Comparison of ENCODE assay signal across 20 cellular contexts in genomic region chr17:27918498-27918897, GRCh38. TPM values are rescaled to one million over a fixed set of nuclear protein-coding genes. Genes with fewer than 3 reads are reported as not detected.
A peak's percentile ranks its signal among the peaks of the same experiment; 100 is the strongest.
DNase-seq lines count a peak whose midpoint lies in the region; ATAC-seq, FAIRE-seq and TF ChIP-seq lines count a peak whose summit lies in the region.
"Had no signal": no experiment of that assay in that cellular context is flagged by ENCODE, and none has a peak within 500 bp of the region (broad histone marks: within the 10 kb centered on the region; RNA-seq: fewer than 3 reads in every experiment).

No MANE protein-coding gene starts in this region.

- DNase-seq in HepG2 (ENCODE audit: low spot score) = no peak
- no peak for DNase-seq in right lobe of liver
- DNase-seq in K562 (ENCODE audit: extremely low read depth in 1 of 4, low spot score in 3 of 4) = no peak
- no peak for DNase-seq in NCI-H2029 treated with DMSO at 0.1 percent for 48 hours (lab: John Stamatoyannopoulos, UW)
- DNase-seq in MG63 = no peak
- DNase-seq: 8988T; ACHN; BE2C; C1 segment of cervical spinal cord; Calu3; CD4-positive, alpha-beta T cell; CD8-positive, alpha-beta T cell; DMS79 treated with DMSO at 0.1 percent for 48 hours; GF-D8 had no signal

- BruUV-seq in HepG2 (replicated peaks; lab: Mats Ljungman, UMichigan) = no TSS peak
- no TSS peak for BruUV-seq in K562 (replicated peaks; lab: Mats Ljungman, UMichigan)

- no peak overlapping the region for H3K4me2 ChIP-seq in HepG2 (ENCODE audit: low read depth, low read length)
- H3K4me2 ChIP-seq in K562 (ENCODE audit: insufficient read depth, low read length) = no peak overlapping the region
- H3K4me2 ChIP-seq: BLaER1 had no signal

- no peaks in the 10 kb centered on the region for H3K9me1 ChIP-seq in K562 (ENCODE audit: control insufficient read depth, insufficient read depth, low read length)

- TF ChIP-seq POLR2A in HepG2 (IDR thresholded peaks at IDR 0.05; ENCODE audit: insufficient read depth in 1 of 2, low read depth in 2 of 2, low read length in 2 of 2) = no peak
- TF ChIP-seq POLR2A in right lobe of liver (IDR thresholded peaks at IDR 0.05) = no peak
- no peak for TF ChIP-seq POLR2A in K562 (conservative IDR thresholded peaks at IDR 0.05)

- H3K79me2 ChIP-seq in HepG2 (ENCODE audit: insufficient read depth, low read length) = no peaks in the 10 kb centered on the region
- H3K79me2 ChIP-seq in K562 (ENCODE audit: control insufficient read depth, insufficient read depth, low read length) = no peaks in the 10 kb centered on the region

- no peak for TF ChIP-seq EP300 in HepG2 (IDR thresholded peaks at IDR 0.05; ENCODE audit: low read depth in 2 of 2, low read length in 2 of 2)
- TF ChIP-seq EP300 in HepG2 (CRISPR knock-in tag; IDR thresholded peaks at IDR 0.05; ENCODE audit: borderline replicate concordance) = no peak
- no peak for TF ChIP-seq EP300 in K562 (IDR thresholded peaks at IDR 0.05; ENCODE audit: low read length)

- TF ChIP-seq RAD21 in HepG2 (CRISPR knock-in tag; IDR thresholded peaks at IDR 0.05) (no peak), K562 (CRISPR knock-in tag; conservative IDR thresholded peaks at IDR 0.05 in 1 of 2, IDR thresholded peaks at IDR 0.05 in 1 of 2) (no peak)

- FAIRE-seq in HepG2 (lab: Jason Lieb, UNC) = no peak
- no peak for FAIRE-seq in K562 (lab: Jason Lieb, UNC)
- FAIRE-seq: A204.1, G401.6, GM12891, GM19239 had no signal

- H3K36me3 ChIP-seq in HepG2 (replicated peaks in 1 of 2; ENCODE audit: control insufficient read depth in 1 of 2, insufficient read depth in 2 of 2, low read length in 2 of 2) (no peaks in the 10 kb centered on the region), right lobe of liver (no peaks in the 10 kb centered on the region), K562 (ENCODE audit: control insufficient read depth, insufficient read depth, low read length) (no peaks in the 10 kb centered on the region), MG63 (no peaks in the 10 kb centered on the region)
- H3K36me3 ChIP-seq: BE2C, BLaER1 had no signal

- no peak for TF ChIP-seq CTCF in HepG2 (CRISPR knock-in tag; IDR thresholded peaks at IDR 0.05)
- TF ChIP-seq CTCF in right lobe of liver (IDR thresholded peaks at IDR 0.05) = no peak
- no peak for TF ChIP-seq CTCF in K562 (IDR thresholded peaks at IDR 0.05 in 2 of 3, conservative IDR thresholded peaks at IDR 0.05 in 1 of 3; ENCODE audit: insufficient read depth in 2 of 3, low read depth in 1 of 3, low read length in 3 of 3)

- H2AFZ ChIP-seq in HepG2 (ENCODE audit: low read length) = no peak overlapping the region
- H2AFZ ChIP-seq in K562 (ENCODE audit: low read depth, low read length) = peak overlapping the region; percentile 66; the same call in 1 of the 2 replicates

- H3K27me3 ChIP-seq in HepG2 (ENCODE audit: control insufficient read depth in 1 of 2, insufficient read depth in 2 of 2, low read length in 2 of 2) = no peaks in the 10 kb centered on the region; a peak in 1 of 5 replicates
- H3K27me3 ChIP-seq in right lobe of liver = no peaks in the 10 kb centered on the region
- H3K27me3 ChIP-seq in K562 (ENCODE audit: control insufficient read depth in 2 of 2, insufficient read depth in 2 of 2, low read length in 2 of 2) = no peaks in the 10 kb centered on the region
- H3K27me3 ChIP-seq in MG63 = no peaks in the 10 kb centered on the region
- H3K27me3 ChIP-seq: BE2C, BLaER1 had no signal

- POLR2A ChIA-PET in HepG2 (lab: Yijun Ruan, JAX) = no interaction called here
- POLR2A ChIA-PET in K562 (lab: Yijun Ruan, JAX) = no interaction called here

- H3K4me3 ChIP-seq in HepG2 (replicated peaks in 1 of 3; ENCODE audit: insufficient read depth in 1 of 3, low read depth in 2 of 3, low read length in 3 of 3) (no peak overlapping the region), right lobe of liver (no peak overlapping the region), K562 (no peak overlapping the region), MG63 (no peak overlapping the region)
- H3K4me3 ChIP-seq: BLaER1 had no signal

- intact Hi-C loops in HepG2 (cut with micrococcal nuclease; ENCODE audit: unreplicated experiment) = no loop called here
- intact Hi-C loops in right lobe of liver (cut with DNase I) = no loop called here
- intact Hi-C loops in K562 (cut with micrococcal nuclease) = no loop called here

- ATAC-seq in HepG2 (no peak), right lobe of liver (no peak), K562 (no peak)
- ATAC-seq: CD8-positive, alpha-beta T cell had no signal

- H3K9me3 ChIP-seq in HepG2 (ENCODE audit: low read length) (no peaks in the 10 kb centered on the region), right lobe of liver (no peaks in the 10 kb centered on the region), K562 (replicated peaks; ENCODE audit: control insufficient read depth, insufficient read depth, low read depth, low read length) (no peaks in the 10 kb centered on the region), MG63 (no peaks in the 10 kb centered on the region)
- H3K9me3 ChIP-seq: BE2C, BLaER1, Caco-2 had no signal

- H4K20me1 ChIP-seq in HepG2 (ENCODE audit: insufficient read depth, low read length) = no peaks in the 10 kb centered on the region
- H4K20me1 ChIP-seq in K562 (replicated peaks; ENCODE audit: control insufficient read depth, insufficient read depth, low read length) = no peaks in the 10 kb centered on the region
- H4K20me1 ChIP-seq: BLaER1 had no signal

- in situ Hi-C loops in HepG2 (cut with HindIII; ENCODE audit: extremely low pct_ligation_motif_present, low pct_unique_long_range_greater_than_20kb) (no loop called here), K562 (cut with MboI) (no loop called here)

- no peaks in the 10 kb centered on the region for H3K4me1 ChIP-seq in HepG2 (ENCODE audit: insufficient read depth, low read length)
- peaks cover 0 to 20% (median 5%) of the 10 kb centered on the region in 4 donors for H3K4me1 ChIP-seq in right lobe of liver
- H3K4me1 ChIP-seq in K562 (replicated peaks in 1 of 2; ENCODE audit: control insufficient read depth in 2 of 2, insufficient read depth in 2 of 2, low read length in 2 of 2) = peaks cover 3% of the 10 kb centered on the region in 2 experiments; a peak in 3 of 5 replicates
- H3K4me1 ChIP-seq: BE2C, BLaER1, Caco-2 had no signal

- CTCF ChIA-PET in HepG2 (lab: Yijun Ruan, JAX; ENCODE audit: low intra/inter-chr PET ratio, low total read pairs) = no interaction called here
- CTCF ChIA-PET in K562 (lab: Yijun Ruan, JAX; ENCODE audit: low intra/inter-chr PET ratio) = no interaction called here

- H3K9ac ChIP-seq in HepG2 (ENCODE audit: insufficient read depth, low read depth, low read length) (no peak overlapping the region), K562 (ENCODE audit: insufficient read depth in 1 of 2, low read depth in 2 of 2, low read length in 2 of 2) (no peak overlapping the region)
- H3K9ac ChIP-seq: BLaER1 had no signal

- WGBS in HepG2 (ENCODE audit: low lambda C conversion rate) = 89% methylated on average over 1 of the region's 1 CpG
- WGBS in right lobe of liver (ENCODE audit: insufficient coverage, low coverage, low lambda C conversion rate, missing lambda C conversion rate) = 73% methylated on average over 1 of the region's 1 CpG
- WGBS in K562 (ENCODE audit: insufficient coverage, low coverage, missing lambda C conversion rate) = 100% methylated on average over 1 of the region's 1 CpG

- H3K27ac ChIP-seq in HepG2 (ENCODE audit: extremely low read length, insufficient read depth, low read length) (no peak overlapping the region), right lobe of liver (no peak overlapping the region), K562 (ENCODE audit: extremely low read depth, low read depth, low read length) (no peak overlapping the region)
- H3K27ac ChIP-seq: BLaER1 had no signal

RNA-seq across cellular contexts. Expression of gene LYRM9, which starts 25.3 kb away (rescaled TPM):
- total RNA-seq in HepG2 (2016; rRNA removed; fragmentation: Illumina TruSeq; extraction: Trizol) = 0.18 and 0.24 TPM in 2 replicates
- total RNA-seq in HepG2 (2016; cell fraction: cytosol; rRNA removed; fragmentation: Illumina TruSeq; extraction: Trizol; ENCODE audit: low read depth) = 0.10 and 0.18 TPM in 2 replicates
- 0.34 and 0.67 TPM in 2 replicates for total RNA-seq in HepG2 (2016; cell fraction: insoluble cytoplasmic fraction; rRNA removed; fragmentation: Illumina TruSeq; extraction: Trizol)
- 0.52 and 0.56 TPM in 2 replicates for total RNA-seq in HepG2 (2016; cell fraction: membrane; rRNA removed; fragmentation: Illumina TruSeq; extraction: Trizol)
- total RNA-seq in HepG2 (2016; cell fraction: nucleus; rRNA removed; fragmentation: Illumina TruSeq; extraction: Trizol) = 0.12 TPM in 1 of 2 replicates, not detected in the other
- polyA plus RNA-seq in HepG2 (2011; rRNA removed) = 0.34 and 0.66 TPM in 2 replicates
- 0.28 and 0.30 TPM in 2 replicates for polyA plus RNA-seq in HepG2 (2011; cell fraction: cytosol; rRNA removed)
- polyA plus RNA-seq in HepG2 (2011; cell fraction: nucleus; rRNA removed) = 0.35 and 0.90 TPM in 2 replicates
- polyA plus RNA-seq in HepG2 (2012) = 0.21 and 0.97 TPM in 2 replicates
- 0.49 and 0.63 TPM in 2 replicates for polyA plus RNA-seq in HepG2 (2016; cell fraction: cytosol; fragmentation: Illumina TruSeq; extraction: Trizol; ENCODE audit: low read depth)
- polyA plus RNA-seq in HepG2 (2016; cell fraction: insoluble cytoplasmic fraction; fragmentation: Illumina TruSeq; extraction: Trizol; ENCODE audit: low read depth) = 0.24 and 0.33 TPM in 2 replicates
- polyA plus RNA-seq in HepG2 (2016; cell fraction: membrane; fragmentation: Illumina TruSeq; extraction: Trizol; ENCODE audit: low read depth) = 0.56 and 0.57 TPM in 2 replicates
- 0.60 and 0.86 TPM in 2 replicates for polyA plus RNA-seq in HepG2 (2016; cell fraction: nucleus; fragmentation: Illumina TruSeq; extraction: Trizol; ENCODE audit: insufficient read depth, low read depth)
- 0.33 and 0.50 TPM in 2 replicates for polyA minus RNA-seq in HepG2 (2011; rRNA and poly(A)+ RNA removed; ENCODE audit: low replicate concordance)
- not detected in 2 replicates for polyA minus RNA-seq in HepG2 (2011; cell fraction: cytosol; rRNA and poly(A)+ RNA removed)
- polyA minus RNA-seq in HepG2 (2011; cell fraction: nucleus; rRNA and poly(A)+ RNA removed) = 0.50 and 1.0 TPM in 2 replicates
- total RNA-seq in right lobe of liver = 1 to 10 TPM; 4.1 to 7.2 (median 5.5) TPM
- total RNA-seq in K562 (2011; cell fraction: chromatin; rRNA removed; ENCODE audit: low replicate concordance) = 5.1 and 6.8 TPM in 2 replicates
- 2.4 and 2.8 TPM in 2 replicates for total RNA-seq in K562 (2011; cell fraction: nucleolus; rRNA removed)
- total RNA-seq in K562 (2011; cell fraction: nucleoplasm; rRNA removed) = 5.9 and 11.5 TPM in 2 replicates
- total RNA-seq in K562 (2014; rRNA removed) = 1.6 and 3.2 TPM in 2 replicates
- 0.89 and 0.98 TPM in 2 replicates for total RNA-seq in K562 (2014; rRNA removed; fragmentation: Illumina TruSeq; extraction: Trizol)
- total RNA-seq in K562 (2015; rRNA removed; fragmentation: Illumina TruSeq; extraction: Trizol) = 1.2 and 1.4 TPM in 2 replicates
- total RNA-seq in K562 (2021) = 1.1 and 1.8 TPM in 2 replicates
- 4.1 and 4.7 TPM in 2 replicates for polyA plus RNA-seq in K562 (2011; rRNA removed)
- polyA plus RNA-seq in K562 (2011; cell fraction: cytosol; rRNA removed) = 4.5 and 4.7 TPM in 2 replicates
- 7.3 and 7.6 TPM in 2 replicates for polyA plus RNA-seq in K562 (2011; cell fraction: nucleus; rRNA removed)
- 3.0 and 7.0 TPM in 2 replicates for polyA plus RNA-seq in K562 (2012)
- polyA plus RNA-seq in K562 (2014; fragmentation: Illumina TruSeq; extraction: Trizol) = 1.3 and 1.9 TPM in 2 replicates
- polyA plus RNA-seq in K562 (2014; fragmentation: Nextera tagmentation; extraction: Ambion mirVana) = 1 to 10 TPM; 1.0 to 1.8 TPM
- polyA plus RNA-seq in K562 (2014; rRNA removed) = 2.7 and 3.3 TPM in 2 replicates
- polyA minus RNA-seq in K562 (2011; rRNA and poly(A)+ RNA removed) = 1.2 and 1.4 TPM in 2 replicates
- polyA minus RNA-seq in K562 (2011; cell fraction: cytosol; rRNA and poly(A)+ RNA removed) = 0.57 TPM in 1 of 2 replicates, not detected in the other
- polyA minus RNA-seq in K562 (2011; cell fraction: nucleus; rRNA and poly(A)+ RNA removed) = 1.1 and 1.8 TPM in 2 replicates
- 1.1 and 7.2 TPM in 2 replicates for total RNA-seq in MG63 (2014; rRNA removed; shearing (Covaris generic); ENCODE audit: low replicate concordance)

Comparison
In these comparisons a context has a peak if more than half of its experiments do, and no peak if none do; other contexts are left out.
1. Of the 241 proteins assayed by ChIP-seq in both HepG2 and K562: peak only in HepG2: none; only in K562: CBX1, HDAC2 and ZFP36; in both: none; in neither: 237; mixed calls (peak in some experiments, not most) for 1.